In genomic region chr7:64610997-64611396, GRCh38 we compare ENCODE assay signal across 8 cellular contexts. TPM values are rescaled to one million over a fixed set of nuclear protein-coding genes. Genes with fewer than 3 reads are reported as not detected.
"Had no signal": no experiment of that assay in that cellular context is flagged by ENCODE, and none has a peak within 500 bp of the region (broad histone marks: within the 10 kb centered on the region; RNA-seq: fewer than 3 reads in every experiment).

No MANE protein-coding gene starts in this region.

- ATAC-seq: HCT116 had no signal

- H3K27ac Mint-ChIP-seq: HFFc6, IgD-negative memory B cell had no signal

- DNase-seq: GM23248, GOT3, H7, HFFc6 had no signal

- H3K4me3 Mint-ChIP-seq: HFFc6, IgD-negative memory B cell had no signal

- FAIRE-seq: HTR-8/SVneo had no signal

- H3K27me3 Mint-ChIP-seq: IgD-negative memory B cell had no signal

- H3K36me3 ChIP-seq: HAP-1 had no signal

- H3K4me1 Mint-ChIP-seq: IgD-negative memory B cell had no signal

- H3K9ac ChIP-seq: GM23248 had no signal

- H3K27ac ChIP-seq: GM23248 had no signal

- H2AFZ ChIP-seq: GM23248 had no signal

- H3K4me1 ChIP-seq: HAP-1 had no signal

- H3K9me3 ChIP-seq: HAP-1 had no signal

- H3K4me3 ChIP-seq: GM23248, HAP-1 had no signal

- H3K36me3 Mint-ChIP-seq: IgD-negative memory B cell had no signal

RNA-seq across cellular contexts. Expression of gene ZNF680, which starts 48.1 kb away (rescaled TPM):
- total RNA-seq: H7 had no signal

RNA-seq across cellular contexts. Expression of gene ZNF107, which starts 54.9 kb away (rescaled TPM):
- total RNA-seq: H7 had no signal
